In the genomic region with DNA sequence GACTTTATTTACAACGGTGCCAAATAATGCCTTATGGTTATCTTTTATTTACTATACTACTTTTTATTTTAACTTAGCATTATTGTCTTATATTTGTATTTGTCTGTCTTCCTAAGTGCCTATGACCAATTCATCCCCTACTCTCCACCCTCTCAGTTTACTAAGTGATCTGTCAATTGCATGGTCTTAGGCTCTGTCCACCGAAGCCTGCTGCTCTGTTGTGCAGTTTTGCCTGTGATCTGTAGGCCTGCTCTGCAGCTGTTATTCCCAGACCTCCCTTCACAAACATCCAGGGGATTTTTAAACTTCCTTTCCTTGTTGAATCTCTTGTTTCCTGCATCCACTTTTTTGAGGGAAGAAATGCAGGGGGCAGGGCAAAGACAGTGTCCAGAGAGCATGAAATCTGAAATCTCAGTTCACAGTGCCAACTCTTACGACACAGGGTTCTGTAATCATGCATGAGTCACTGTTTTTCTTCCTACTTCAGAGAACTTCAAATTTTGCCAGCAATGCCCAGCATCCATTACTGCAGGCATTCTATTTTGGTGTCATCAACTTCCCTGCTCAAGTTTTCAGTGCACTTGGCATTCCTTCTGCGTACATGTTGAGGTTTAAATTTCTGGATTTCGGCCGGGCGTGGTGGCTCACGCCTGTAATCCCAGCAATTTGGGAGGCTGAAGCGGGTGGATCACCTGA, we compare ENCODE assay signal across 8 cellular contexts. TPM values are rescaled to one million over a fixed set of nuclear protein-coding genes. Genes with fewer than 3 reads are reported as not detected.
A peak's percentile ranks its signal among the peaks of the same experiment; 100 is the strongest.
DNase-seq lines count a peak whose midpoint lies in the region; ATAC-seq, FAIRE-seq and TF ChIP-seq lines count a peak whose summit lies in the region.

No MANE protein-coding gene starts in this region.

- no peak overlapping the region for H3K4me3 ChIP-seq in liver (ENCODE audit: low read depth in 1 of 3, low read length in 3 of 3)

- intact Hi-C loops in MCF 10A (cut with micrococcal nuclease): loop anchor here (1.0 kb wide), 1 partner anchor 9 kb away; no protein-coding TSS in a partner anchor

- CTCF ChIA-PET in activated naive CD4-positive, alpha-beta T cell treated with anti-CD3 and anti-CD28 coated beads, Interleukin-2, amount 10 ng/mL, durations not matched to agents 7 days and 5 days (lab: Charles Lee): no interaction called here
- CTCF ChIA-PET in MCF 10A (lab: Yijun Ruan, JAX): interaction anchor here (0.7 kb wide), 1 partner anchor 369 kb away, joined by 3 read pairs; no protein-coding TSS in a partner anchor

- peak; percentile 40 to 47 for TF ChIP-seq RAD21 in liver (IDR thresholded peaks at IDR 0.05)

- H3K36me3 Mint-ChIP-seq in activated naive CD4-positive, alpha-beta T cell treated with anti-CD3 and anti-CD28 coated beads, Interleukin-2, amount 50 U/mL, for 24 hours: peaks cover 30% of the 10 kb centered on the region
- H3K36me3 Mint-ChIP-seq in activated naive CD4-positive, alpha-beta T cell treated with anti-CD3 and anti-CD28 coated beads, Interleukin-2, amount 10 ng/mL, durations not matched to agents 7 days and 5 days: peaks cover 82% of the 10 kb centered on the region
- H3K36me3 Mint-ChIP-seq in MCF 10A (ENCODE audit: insufficient read depth, unreplicated experiment): peaks cover 42% of the 10 kb centered on the region
- H3K36me3 Mint-ChIP-seq in stimulated activated naive B cell treated with anti-CD40 and anti-IgM and Interleukin-4, amounts not matched to agents 10 μg/mL and 1 μg/mL and 100 μg/mL, for 72 hours: peaks cover 9 to 13% of the 10 kb centered on the region in 2 donors

- TF ChIP-seq CTCF in MCF 10A (IDR thresholded peaks at IDR 0.05; ENCODE audit: unreplicated experiment) (no peak), liver (IDR thresholded peaks at IDR 0.05; ENCODE audit: low read depth, low read length, missing input control) (no peak)

- peak overlapping the region; percentile 28 for H3K4me3 Mint-ChIP-seq in activated naive CD4-positive, alpha-beta T cell treated with anti-CD3 and anti-CD28 coated beads, Interleukin-2, amount 50 U/mL, for 24 hours
- no peak overlapping the region for H3K4me3 Mint-ChIP-seq in activated naive CD4-positive, alpha-beta T cell treated with anti-CD3 and anti-CD28 coated beads, Interleukin-2, amount 10 ng/mL, durations not matched to agents 7 days and 5 days
- H3K4me3 Mint-ChIP-seq in MCF 10A (ENCODE audit: unreplicated experiment): peak overlapping the region; percentile 36
- H3K4me3 Mint-ChIP-seq in stimulated activated naive B cell treated with anti-CD40 and anti-IgM and Interleukin-4, amounts not matched to agents 10 μg/mL and 1 μg/mL and 100 μg/mL, for 72 hours: no peak overlapping the region

- no peak for DNase-seq in activated naive CD4-positive, alpha-beta T cell treated with anti-CD3 and anti-CD28 coated beads, Interleukin-2, amount 10 ng/mL, durations not matched to agents 7 days and 5 days
- DNase-seq in MCF 10A (ENCODE audit: unreplicated experiment) (peak; percentile 98), urothelium cell line (ENCODE audit: low spot score) (peak; percentile 57), GM12891 (ENCODE audit: insufficient read length, low spot score) (no peak)
- DNase-seq in stimulated activated naive B cell treated with anti-CD40 and anti-IgM and Interleukin-4, amounts not matched to agents 10 μg/mL and 1 μg/mL and 100 μg/mL, for 72 hours: no peak

- POLR2A ChIA-PET in MCF 10A (lab: Yijun Ruan, JAX): interaction anchor here (1.8 kb wide), 1 partner anchor 13 kb away, joined by 6 read pairs; no protein-coding TSS in a partner anchor

- no peaks in the 10 kb centered on the region for H3K9me3 Mint-ChIP-seq in activated naive CD4-positive, alpha-beta T cell treated with anti-CD3 and anti-CD28 coated beads, Interleukin-2, amount 50 U/mL, for 24 hours
- no peaks in the 10 kb centered on the region for H3K9me3 Mint-ChIP-seq in activated naive CD4-positive, alpha-beta T cell treated with anti-CD3 and anti-CD28 coated beads, Interleukin-2, amount 10 ng/mL, durations not matched to agents 7 days and 5 days
- H3K9me3 Mint-ChIP-seq in MCF 10A (ENCODE audit: unreplicated experiment): no peaks in the 10 kb centered on the region
- no peaks in the 10 kb centered on the region for H3K9me3 Mint-ChIP-seq in stimulated activated naive B cell treated with anti-CD40 and anti-IgM and Interleukin-4, amounts not matched to agents 10 μg/mL and 1 μg/mL and 100 μg/mL, for 72 hours

- H3K4me1 Mint-ChIP-seq in activated naive CD4-positive, alpha-beta T cell treated with anti-CD3 and anti-CD28 coated beads, Interleukin-2, amount 50 U/mL, for 24 hours: peaks cover 93% of the 10 kb centered on the region
- peaks cover 83% of the 10 kb centered on the region for H3K4me1 Mint-ChIP-seq in activated naive CD4-positive, alpha-beta T cell treated with anti-CD3 and anti-CD28 coated beads, Interleukin-2, amount 10 ng/mL, durations not matched to agents 7 days and 5 days
- peaks cover 30% of the 10 kb centered on the region for H3K4me1 Mint-ChIP-seq in MCF 10A (ENCODE audit: insufficient read depth, unreplicated experiment)
- H3K4me1 Mint-ChIP-seq in stimulated activated naive B cell treated with anti-CD40 and anti-IgM and Interleukin-4, amounts not matched to agents 10 μg/mL and 1 μg/mL and 100 μg/mL, for 72 hours: peaks cover 6 to 12% of the 10 kb centered on the region in 2 donors

- H3K27ac ChIP-seq in liver (ENCODE audit: low read depth in 1 of 2, low read length in 2 of 2): no peak overlapping the region

- ATAC-seq in GM21737 (IDR thresholded peaks at IDR 0.05; ENCODE audit: unreplicated experiment): no peak
- no peak for ATAC-seq in stimulated activated naive B cell treated with anti-CD40 and anti-IgM and Interleukin-4, amounts not matched to agents 10 μg/mL and 1 μg/mL and 100 μg/mL, for 72 hours (replicated peaks)

- no peak overlapping the region for H3K9ac ChIP-seq in liver (ENCODE audit: low read depth in 1 of 2, low read length in 2 of 2)

- TF ChIP-seq POLR2A in GM12891 (IDR thresholded peaks at IDR 0.05; ENCODE audit: low read depth, low read length): no peak

- 58% methylated on average over 9 of the region's 9 CpGs for WGBS in liver

- no peaks in the 10 kb centered on the region for H3K27me3 ChIP-seq in liver (ENCODE audit: control insufficient read depth in 4 of 4, insufficient read depth in 4 of 4, low read length in 3 of 4)

- H3K27ac Mint-ChIP-seq in activated naive CD4-positive, alpha-beta T cell treated with anti-CD3 and anti-CD28 coated beads, Interleukin-2, amount 50 U/mL, for 24 hours: peak overlapping the region; percentile 94
- no peak overlapping the region for H3K27ac Mint-ChIP-seq in activated naive CD4-positive, alpha-beta T cell treated with anti-CD3 and anti-CD28 coated beads, Interleukin-2, amount 10 ng/mL, durations not matched to agents 7 days and 5 days
- peak overlapping the region; percentile 63 for H3K27ac Mint-ChIP-seq in MCF 10A (ENCODE audit: low read depth, unreplicated experiment)
- no peak overlapping the region for H3K27ac Mint-ChIP-seq in stimulated activated naive B cell treated with anti-CD40 and anti-IgM and Interleukin-4, amounts not matched to agents 10 μg/mL and 1 μg/mL and 100 μg/mL, for 72 hours

- peaks cover 0 to 3% (median 0%) of the 10 kb centered on the region in 4 donors for H3K36me3 ChIP-seq in liver (ENCODE audit: control insufficient read depth in 4 of 4, insufficient read depth in 3 of 4, low read depth in 1 of 4, low read length in 3 of 4)

- peaks cover 1 to 10% (median 5%) of the 10 kb centered on the region in 4 donors for H3K4me1 ChIP-seq in liver (ENCODE audit: control insufficient read depth in 4 of 4, insufficient read depth in 4 of 4, low read length in 3 of 4)

- BruUV-seq in MCF 10A (replicated peaks; lab: Mats Ljungman, UMichigan): no TSS peak

- FAIRE-seq in urothelium cell line (lab: Jason Lieb, UNC): no peak
- FAIRE-seq in GM12891 (lab: Jason Lieb, UNC): no peak

- no peaks in the 10 kb centered on the region for H3K27me3 Mint-ChIP-seq in activated naive CD4-positive, alpha-beta T cell treated with anti-CD3 and anti-CD28 coated beads, Interleukin-2, amount 50 U/mL, for 24 hours
- no peaks in the 10 kb centered on the region for H3K27me3 Mint-ChIP-seq in activated naive CD4-positive, alpha-beta T cell treated with anti-CD3 and anti-CD28 coated beads, Interleukin-2, amount 10 ng/mL, durations not matched to agents 7 days and 5 days
- peaks cover 7% of the 10 kb centered on the region for H3K27me3 Mint-ChIP-seq in MCF 10A (ENCODE audit: insufficient read depth, unreplicated experiment)
- H3K27me3 Mint-ChIP-seq in stimulated activated naive B cell treated with anti-CD40 and anti-IgM and Interleukin-4, amounts not matched to agents 10 μg/mL and 1 μg/mL and 100 μg/mL, for 72 hours: no peaks in the 10 kb centered on the region

- no peaks in the 10 kb centered on the region for H3K9me3 ChIP-seq in liver (ENCODE audit: control insufficient read depth in 4 of 4, low read length in 3 of 4)

TF ChIP-seq in liver, 16 proteins besides CTCF, POLR2A, EP300 and RAD21 (continues in another document):
- peak; percentile 44 for TF ChIP-seq SP1 (IDR thresholded peaks at IDR 0.05)

TF ChIP-seq in GM12891, 5 proteins besides CTCF, POLR2A, EP300 and RAD21:
- TF ChIP-seq TAF1 (IDR thresholded peaks at IDR 0.05; ENCODE audit: low read depth, low read length) (no peak), POLR2AphosphoS5 (IDR thresholded peaks at IDR 0.05; ENCODE audit: low read depth, low read length) (no peak), PAX5 (IDR thresholded peaks at IDR 0.05; ENCODE audit: insufficient read depth, low read length, severe bottlenecking) (no peak), SPI1 (IDR thresholded peaks at IDR 0.05; ENCODE audit: low read depth, low read length) (no peak), POU2F2 (IDR thresholded peaks at IDR 0.05; ENCODE audit: low read depth, low read length) (no peak)

RNA-seq across cellular contexts. Expression of gene SLFN5, which starts 11.4 kb away (rescaled TPM):
- total RNA-seq in MCF 10A (2022): 133 and 205 TPM in 2 replicates
- 1 to 10 TPM; 4.2 to 7.8 TPM for total RNA-seq in liver
- polyA plus RNA-seq in liver: 1 to 10 TPM; 1.9 to 2.6 TPM
- 8.3 TPM for polyA plus RNA-seq in GM12891 (2012; ENCODE audit: low read depth, missing spikeins)

Comparison
In these comparisons a context has a peak if more than half of its experiments do, and no peak if none do; other contexts are left out.
1. H3K27ac Mint-ChIP-seq: peak in activated naive CD4-positive, alpha-beta T cell treated with anti-CD3 and anti-CD28 coated beads, Interleukin-2, amount 50 U/mL, for 24 hours (single experiment) and MCF 10A (single experiment); none in activated naive CD4-positive, alpha-beta T cell treated with anti-CD3 and anti-CD28 coated beads, Interleukin-2, amount 10 ng/mL, durations not matched to agents 7 days and 5 days (single experiment) and stimulated activated naive B cell treated with anti-CD40 and anti-IgM and Interleukin-4, amounts not matched to agents 10 μg/mL and 1 μg/mL and 100 μg/mL, for 72 hours (single experiment).
2. H3K4me3 Mint-ChIP-seq: peak in activated naive CD4-positive, alpha-beta T cell treated with anti-CD3 and anti-CD28 coated beads, Interleukin-2, amount 50 U/mL, for 24 hours (single experiment) and MCF 10A (single experiment); none in activated naive CD4-positive, alpha-beta T cell treated with anti-CD3 and anti-CD28 coated beads, Interleukin-2, amount 10 ng/mL, durations not matched to agents 7 days and 5 days (single experiment) and stimulated activated naive B cell treated with anti-CD40 and anti-IgM and Interleukin-4, amounts not matched to agents 10 μg/mL and 1 μg/mL and 100 μg/mL, for 72 hours (0 of 2).
3. DNase-seq: peak in MCF 10A (single experiment) and urothelium cell line (single experiment); none in activated naive CD4-positive, alpha-beta T cell treated with anti-CD3 and anti-CD28 coated beads, Interleukin-2, amount 10 ng/mL, durations not matched to agents 7 days and 5 days (single experiment), GM12891 (single experiment) and stimulated activated naive B cell treated with anti-CD40 and anti-IgM and Interleukin-4, amounts not matched to agents 10 μg/mL and 1 μg/mL and 100 μg/mL, for 72 hours (single experiment).
4. RNA of gene SLFN5, which starts 11.4 kb away (total RNA-seq): 133 to 205 TPM in MCF 10A; 4.2 to 7.8 TPM in liver; every median in the first group is over 10 times any median in the second.